ENCODE assay signal across 1 cellular context in the genomic region with DNA sequence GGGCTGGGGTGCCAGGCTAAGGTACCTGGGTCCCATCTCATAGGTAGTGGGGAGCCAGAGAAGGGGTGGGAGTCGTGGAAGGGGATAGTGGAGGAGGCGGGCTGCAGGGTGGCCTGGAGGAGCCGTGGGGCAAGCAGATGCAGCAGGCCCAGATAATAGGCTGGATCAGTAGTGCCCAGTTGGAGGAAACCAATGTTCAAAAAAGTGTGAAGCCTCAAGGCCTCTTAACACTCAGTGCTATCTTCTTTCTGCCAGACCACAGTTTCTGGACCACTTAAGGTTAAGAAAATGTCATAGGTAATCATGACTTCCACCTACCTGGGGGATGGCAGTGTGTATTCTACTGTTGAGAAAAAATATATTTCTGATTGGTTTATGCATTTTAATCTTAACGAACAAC.
TF ChIP-seq lines count a peak whose summit lies in the region.

No MANE protein-coding gene starts in this region.

TF ChIP-seq in IMR-90, 13 proteins besides CTCF, POLR2A, EP300 and RAD21:
- no peak for TF ChIP-seq MXI1 (IDR thresholded peaks at IDR 0.05; ENCODE audit: borderline replicate concordance, low read depth, low read length)
